Comparison of ENCODE assay signal across 23 cellular contexts in genomic region chr10:72121389-72121788, GRCh38. TPM values are rescaled to one million over a fixed set of nuclear protein-coding genes. Genes with fewer than 3 reads are reported as not detected.
A peak's percentile ranks its signal among the peaks of the same experiment; 100 is the strongest.
DNase-seq lines count a peak whose midpoint lies in the region; ATAC-seq lines count a peak whose summit lies in the region.
"Had no signal": no experiment of that assay in that cellular context is flagged by ENCODE, and none has a peak within 500 bp of the region (broad histone marks: within the 10 kb centered on the region; RNA-seq: fewer than 3 reads in every experiment).

No MANE protein-coding gene starts in this region.

- H3K27me3 ChIP-seq in HAP-1 (ENCODE audit: low read depth), result no peaks in the 10 kb centered on the region
- H3K27me3 ChIP-seq: BLaER1, SJCRH30 had no signal

- H3K4me3 Mint-ChIP-seq in activated CD4-positive, alpha-beta T cell treated with anti-CD3 and anti-CD28 coated beads for 36 hours, result no peak overlapping the region
- H3K4me3 Mint-ChIP-seq in activated naive CD4-positive, alpha-beta T cell treated with anti-CD3 and anti-CD28 coated beads, Interleukin-2, amount 50 U/mL, for 24 hours, result peak overlapping the region; percentile 28
- peak overlapping the region in 1 of 3 donors; percentile 12 for H3K4me3 Mint-ChIP-seq in T-cell
- peak overlapping the region in 4 of 10 donors; percentile 22 to 60 (median 36) for H3K4me3 Mint-ChIP-seq in naive thymus-derived CD8-positive, alpha-beta T cell
- H3K4me3 Mint-ChIP-seq: CD4-positive, CD25-positive, alpha-beta regulatory T cell; GM23338; H9; IgD-negative memory B cell had no signal

- H3K4me1 ChIP-seq in HAP-1, result peaks cover 24% of the 10 kb centered on the region

- peaks cover 6% of the 10 kb centered on the region for H3K9me3 Mint-ChIP-seq in activated CD4-positive, alpha-beta T cell treated with anti-CD3 and anti-CD28 coated beads for 36 hours (ENCODE audit: low read depth)
- no peaks in the 10 kb centered on the region for H3K9me3 Mint-ChIP-seq in activated naive CD4-positive, alpha-beta T cell treated with anti-CD3 and anti-CD28 coated beads, Interleukin-2, amount 50 U/mL, for 24 hours
- H3K9me3 Mint-ChIP-seq in T-cell, result peaks cover 0 to 3% (median 2%) of the 10 kb centered on the region in 3 donors
- peaks cover 0 to 2% (median 0%) of the 10 kb centered on the region in 9 donors for H3K9me3 Mint-ChIP-seq in naive thymus-derived CD8-positive, alpha-beta T cell

- intact Hi-C loops in activated CD4-positive, alpha-beta T cell treated with anti-CD3 and anti-CD28 coated beads for 36 hours (cut with DNase I, micrococcal nuclease), result no loop called here
- intact Hi-C loops in Right ventricle myocardium superior (cut with DNase I), result no loop called here

- ATAC-seq in activated CD4-positive, alpha-beta T cell treated with anti-CD3 and anti-CD28 coated beads for 36 hours, result no peak
- ATAC-seq in T-cell (replicated peaks in 1 of 4) (no peak), Right ventricle myocardium superior (ENCODE audit: poor library complexity) (no peak)
- ATAC-seq in naive thymus-derived CD8-positive, alpha-beta T cell, result no peak
- ATAC-seq: GM12878, GM23338, PC-3 had no signal

- peaks cover 25% of the 10 kb centered on the region for H3K36me3 Mint-ChIP-seq in activated CD4-positive, alpha-beta T cell treated with anti-CD3 and anti-CD28 coated beads for 36 hours (ENCODE audit: low read depth)
- peaks cover 9% of the 10 kb centered on the region for H3K36me3 Mint-ChIP-seq in activated naive CD4-positive, alpha-beta T cell treated with anti-CD3 and anti-CD28 coated beads, Interleukin-2, amount 50 U/mL, for 24 hours
- H3K36me3 Mint-ChIP-seq in T-cell, result peaks cover 14% of the 10 kb centered on the region
- H3K36me3 Mint-ChIP-seq in naive thymus-derived CD8-positive, alpha-beta T cell, result peaks cover 11 to 23% (median 22%) of the 10 kb centered on the region in 3 donors

- no peaks in the 10 kb centered on the region for H3K27me3 Mint-ChIP-seq in activated CD4-positive, alpha-beta T cell treated with anti-CD3 and anti-CD28 coated beads for 36 hours
- no peaks in the 10 kb centered on the region for H3K27me3 Mint-ChIP-seq in activated naive CD4-positive, alpha-beta T cell treated with anti-CD3 and anti-CD28 coated beads, Interleukin-2, amount 50 U/mL, for 24 hours
- H3K27me3 Mint-ChIP-seq in T-cell, result no peaks in the 10 kb centered on the region
- no peaks in the 10 kb centered on the region for H3K27me3 Mint-ChIP-seq in naive thymus-derived CD8-positive, alpha-beta T cell
- H3K27me3 Mint-ChIP-seq: CD4-positive, CD25-positive, alpha-beta regulatory T cell; IgD-negative memory B cell had no signal

- peak overlapping the region; percentile 47 for H3K27ac Mint-ChIP-seq in activated CD4-positive, alpha-beta T cell treated with anti-CD3 and anti-CD28 coated beads for 36 hours
- peak overlapping the region; percentile 53 for H3K27ac Mint-ChIP-seq in activated naive CD4-positive, alpha-beta T cell treated with anti-CD3 and anti-CD28 coated beads, Interleukin-2, amount 50 U/mL, for 24 hours
- H3K27ac Mint-ChIP-seq in T-cell, result peak overlapping the region; percentile 74 to 81
- H3K27ac Mint-ChIP-seq in naive thymus-derived CD8-positive, alpha-beta T cell, result peak overlapping the region in 7 of 10 donors; percentile 40 to 82 (median 63)
- H3K27ac Mint-ChIP-seq: GM23338, H9, IgD-negative memory B cell had no signal

- no peak for DNase-seq in activated CD4-positive, alpha-beta T cell treated with anti-CD3 and anti-CD28 coated beads for 36 hours
- no peak for DNase-seq in activated CD4-positive, alpha-beta T cell treated with anti-CD3 and anti-CD28 coated beads for 4 hours
- no peak for DNase-seq in activated naive CD4-positive, alpha-beta T cell treated with anti-CD3 and anti-CD28 coated beads, Interleukin-2, amount 50 U/mL, for 16 hours
- DNase-seq in T-cell (no peak), Right ventricle myocardium superior (no peak), HAP-1 (ENCODE audit: low spot score in 2 of 2) (no peak)
- DNase-seq in naive thymus-derived CD8-positive, alpha-beta T cell, result no peak
- DNase-seq: Caco-2; H9; MM.1S; NCI-H2029 treated with DMSO at 0.1 percent for 48 hours; NCI-H446 treated with DMSO at 0.1 percent for 48 hours; NCI-H526; NCI-H82; NK-92 treated with Interleukin-12 subunit alpha and Interleukin-12 subunit beta, amount 100 ng/mL, for 24 hours; PC-3; SJCRH30 had no signal

- peaks cover 37% of the 10 kb centered on the region for H3K4me1 Mint-ChIP-seq in activated CD4-positive, alpha-beta T cell treated with anti-CD3 and anti-CD28 coated beads for 36 hours
- H3K4me1 Mint-ChIP-seq in activated naive CD4-positive, alpha-beta T cell treated with anti-CD3 and anti-CD28 coated beads, Interleukin-2, amount 50 U/mL, for 24 hours, result peaks cover 62% of the 10 kb centered on the region
- H3K4me1 Mint-ChIP-seq in T-cell, result peaks cover 30 to 48% (median 47%) of the 10 kb centered on the region in 3 donors
- H3K4me1 Mint-ChIP-seq in naive thymus-derived CD8-positive, alpha-beta T cell, result peaks cover 20 to 48% (median 32%) of the 10 kb centered on the region in 4 donors

- no peaks in the 10 kb centered on the region; the same call in 1 of the 2 replicates for H3K36me3 ChIP-seq in HAP-1 (replicated peaks)
- H3K36me3 ChIP-seq: SJCRH30 had no signal

- POLR2A ChIA-PET in activated CD4-positive, alpha-beta T cell treated with anti-CD3 and anti-CD28 coated beads for 36 hours (lab: Charles Lee), result no interaction called here
- POLR2A ChIA-PET in T-cell (lab: Charles Lee), result no interaction called here
- POLR2A ChIA-PET in naive thymus-derived CD8-positive, alpha-beta T cell (lab: Charles Lee), result interaction anchor here (0.6 to 3.3 kb wide), 5 partner anchors 13 to 136 kb away, joined by 4 to 28 read pairs (median 5); partner anchors contain the start of gene SPOCK2

- peaks cover 5% of the 10 kb centered on the region for H3K9me3 ChIP-seq in HAP-1

- CTCF ChIA-PET in activated CD4-positive, alpha-beta T cell treated with anti-CD3 and anti-CD28 coated beads for 36 hours (lab: Charles Lee), result no interaction called here
- CTCF ChIA-PET in T-cell (lab: Charles Lee), result no interaction called here

- in situ Hi-C loops in HAP-1 (cut with MboI; ENCODE audit: low sequenced_read_pairs), result no loop called here

- no peak overlapping the region for H3K4me3 ChIP-seq in HAP-1
- H3K4me3 ChIP-seq: BLaER1, GM12878, GM23338, SJCRH30 had no signal

RNA-seq across cellular contexts. Expression of gene SPOCK2, which starts 33.0 kb away (rescaled TPM):
- 100 to 1,000 TPM; 158 to 165 TPM for total RNA-seq in activated CD4-positive, alpha-beta T cell treated with anti-CD3 and anti-CD28 coated beads for 36 hours
- total RNA-seq in T-cell (100 to 1,000 TPM; 501 to 684 (median 547) TPM), Right ventricle myocardium superior (9.6 TPM)
- 100 to 1,000 TPM; 566 to 578 TPM for total RNA-seq in naive thymus-derived CD8-positive, alpha-beta T cell
- 100 to 1,000 TPM; 177 to 292 (median 235) TPM for polyA plus RNA-seq in naive thymus-derived CD8-positive, alpha-beta T cell

Comparison
In these comparisons a context has a peak if more than half of its experiments do, and no peak if none do; other contexts are left out.
1. RNA of gene SPOCK2, which starts 33.0 kb away (total RNA-seq): 566 to 578 TPM in naive thymus-derived CD8-positive, alpha-beta T cell, 501 to 684 TPM in T-cell and 158 to 165 TPM in activated CD4-positive, alpha-beta T cell treated with anti-CD3 and anti-CD28 coated beads for 36 hours; 9.6 TPM in Right ventricle myocardium superior (single experiment); every median in the first group is over 10 times any median in the second.
2. Peak in every context shown above with its lines, with median percentiles within 50 percentile points of each other: H3K27ac Mint-ChIP-seq.